30 cellular contexts compared by ENCODE assay signal in genomic region chr3:94089126-94089525, GRCh38.
"Had no signal": no experiment of that assay in that cellular context is flagged by ENCODE, and none has a peak within 500 bp of the region (broad histone marks: within the 10 kb centered on the region; RNA-seq: fewer than 3 reads in every experiment).

No MANE protein-coding gene starts in this region.

- DNase-seq: activated CD4-positive, alpha-beta memory T cell treated with anti-CD3 and anti-CD28 coated beads for 36 hours; activated CD4-positive, alpha-beta T cell treated with anti-CD3 and anti-CD28 coated beads for 36 hours; activated CD4-positive, alpha-beta T cell treated with anti-CD3 and anti-CD28 coated beads, Interleukin-2, amount 10 ng/mL, durations not matched to agents 24 days and 14 days; activated CD4-positive, CD25-positive, alpha-beta regulatory T cell; activated CD4-positive, CD25-positive, alpha-beta regulatory T cell treated with anti-CD3 and anti-CD28 coated beads, Interleukin-2, amount 50 U/mL, for 72 hours; activated CD8-positive, alpha-beta memory T cell treated with anti-CD3 and anti-CD28 coated beads, Interleukin-2, amount 10 ng/mL, durations not matched to agents 7 days and 5 days; activated CD8-positive, alpha-beta memory T cell treated with anti-CD3 and anti-CD28 coated beads, Interleukin-2, amount 50 U/mL, for 4 hours; activated CD8-positive, alpha-beta T cell treated with anti-CD3 and anti-CD28 coated beads, Interleukin-2, amount 10 ng/mL, durations not matched to agents 7 days and 5 days; activated effector memory CD4-positive, alpha-beta T cell treated with anti-CD3 and anti-CD28 coated beads, Interleukin-2, amount 50 U/mL, for 16 hours; activated naive CD4-positive, alpha-beta T cell treated with anti-CD3 and anti-CD28 coated beads for 36 hours; activated T-cell treated with anti-CD3 and anti-CD28 coated beads, Interleukin-2, amount 50 U/mL, for 1 hour; activated T-cell treated with anti-CD3 and anti-CD28 coated beads, Interleukin-2, amount 50 U/mL, for 48 hours; amniotic stem cell; anterior cingulate cortex; brain microvascular endothelial cell; dorsolateral prefrontal cortex; effector memory CD4-positive, alpha-beta T cell; endodermal cell; foreskin keratinocyte; gastrocnemius medialis; glutamatergic neuron; heart left ventricle; T-helper 2 cell had no signal

- H3K27ac Mint-ChIP-seq: activated CD4-positive, alpha-beta memory T cell treated with anti-CD3 and anti-CD28 coated beads for 36 hours; activated CD4-positive, alpha-beta T cell treated with anti-CD3 and anti-CD28 coated beads for 36 hours; activated CD4-positive, alpha-beta T cell treated with anti-CD3 and anti-CD28 coated beads, Interleukin-2, amount 10 ng/mL, durations not matched to agents 24 days and 14 days; activated CD8-positive, alpha-beta memory T cell treated with anti-CD3 and anti-CD28 coated beads, Interleukin-2, amount 10 ng/mL, durations not matched to agents 7 days and 5 days; activated CD8-positive, alpha-beta T cell treated with anti-CD3 and anti-CD28 coated beads, Interleukin-2, amount 10 ng/mL, durations not matched to agents 7 days and 5 days; activated naive CD4-positive, alpha-beta T cell treated with anti-CD3 and anti-CD28 coated beads for 36 hours; activated naive CD4-positive, alpha-beta T cell treated with anti-CD3 and anti-CD28 coated beads, Interleukin-2, amount 50 U/mL, for 24 hours; activated T-helper 1 cell treated with anti-CD3 and anti-CD28 coated beads, Interleukin-12 subunit alpha, Interleukin-12 subunit beta, Interleukin-2, Interleukin-4 antibody, amounts not matched to agents 30 ng/mL and 10 ng/mL and 1 ng/mL, durations not matched to agents 14 hours and 24 hours and 36 hours; activated T-helper 2 cell treated with anti-CD3 and anti-CD28 coated beads, Interferon-gamma antibody, Interleukin-2, Interleukin-4, amounts not matched to agents 10 μg/mL and 5 μg/mL and 100 μg/mL, durations not matched to agents 14 hours and 24 hours and 36 hours; dendritic cell treated with granulocyte-macrophage colony-stimulating factor and Interleukin-4, amounts not matched to agents 40 ng/mL and 50 ng/mL, for 4 days; endodermal cell had no signal

- H3K9me3 Mint-ChIP-seq: activated CD4-positive, alpha-beta memory T cell treated with anti-CD3 and anti-CD28 coated beads for 36 hours; activated CD4-positive, alpha-beta T cell treated with anti-CD3 and anti-CD28 coated beads, Interleukin-2, amount 10 ng/mL, durations not matched to agents 24 days and 14 days; activated naive CD4-positive, alpha-beta T cell treated with anti-CD3 and anti-CD28 coated beads for 36 hours; activated naive CD4-positive, alpha-beta T cell treated with anti-CD3 and anti-CD28 coated beads, Interleukin-2, amount 50 U/mL, for 24 hours; activated T-helper 1 cell treated with anti-CD3 and anti-CD28 coated beads, Interleukin-12 subunit alpha, Interleukin-12 subunit beta, Interleukin-2, Interleukin-4 antibody, amounts not matched to agents 30 ng/mL and 10 ng/mL and 1 ng/mL, durations not matched to agents 14 hours and 24 hours and 36 hours; activated T-helper 2 cell treated with anti-CD3 and anti-CD28 coated beads, Interferon-gamma antibody, Interleukin-2, Interleukin-4, amounts not matched to agents 10 μg/mL and 5 μg/mL and 100 μg/mL, durations not matched to agents 14 hours and 24 hours and 36 hours; central memory CD8-positive, alpha-beta T cell; dendritic cell treated with granulocyte-macrophage colony-stimulating factor and Interleukin-4, amounts not matched to agents 40 ng/mL and 50 ng/mL, for 4 days; endodermal cell had no signal

- H3K4me3 ChIP-seq: coronary artery, dorsolateral prefrontal cortex, gastrocnemius medialis, heart left ventricle had no signal

- ATAC-seq: activated CD4-positive, alpha-beta T cell treated with anti-CD3 and anti-CD28 coated beads for 36 hours; activated CD8-positive, alpha-beta memory T cell treated with anti-CD3 and anti-CD28 coated beads, Interleukin-2, amount 10 ng/mL, durations not matched to agents 7 days and 5 days; activated CD8-positive, alpha-beta T cell treated with anti-CD3 and anti-CD28 coated beads, Interleukin-2, amount 10 ng/mL, durations not matched to agents 7 days and 5 days; esophagus mucosa; foreskin keratinocyte; gastrocnemius medialis; heart left ventricle had no signal

- H3K4me1 Mint-ChIP-seq: activated CD4-positive, alpha-beta T cell treated with anti-CD3 and anti-CD28 coated beads for 36 hours; activated CD4-positive, alpha-beta T cell treated with anti-CD3 and anti-CD28 coated beads, Interleukin-2, amount 10 ng/mL, durations not matched to agents 24 days and 14 days had no signal

- H3K4me3 Mint-ChIP-seq: activated CD4-positive, alpha-beta memory T cell treated with anti-CD3 and anti-CD28 coated beads for 36 hours; activated CD4-positive, alpha-beta T cell treated with anti-CD3 and anti-CD28 coated beads for 36 hours; activated CD4-positive, alpha-beta T cell treated with anti-CD3 and anti-CD28 coated beads, Interleukin-2, amount 10 ng/mL, durations not matched to agents 24 days and 14 days; activated CD8-positive, alpha-beta memory T cell treated with anti-CD3 and anti-CD28 coated beads, Interleukin-2, amount 10 ng/mL, durations not matched to agents 7 days and 5 days; activated CD8-positive, alpha-beta T cell treated with anti-CD3 and anti-CD28 coated beads, Interleukin-2, amount 10 ng/mL, durations not matched to agents 7 days and 5 days; activated naive CD4-positive, alpha-beta T cell treated with anti-CD3 and anti-CD28 coated beads for 36 hours; activated naive CD4-positive, alpha-beta T cell treated with anti-CD3 and anti-CD28 coated beads, Interleukin-2, amount 50 U/mL, for 24 hours; activated T-helper 1 cell treated with anti-CD3 and anti-CD28 coated beads, Interleukin-12 subunit alpha, Interleukin-12 subunit beta, Interleukin-2, Interleukin-4 antibody, amounts not matched to agents 30 ng/mL and 10 ng/mL and 1 ng/mL, durations not matched to agents 14 hours and 24 hours and 36 hours; central memory CD8-positive, alpha-beta T cell; dendritic cell treated with granulocyte-macrophage colony-stimulating factor and Interleukin-4, amounts not matched to agents 40 ng/mL and 50 ng/mL, for 4 days; endodermal cell had no signal

- H3K27me3 Mint-ChIP-seq: activated CD4-positive, alpha-beta memory T cell treated with anti-CD3 and anti-CD28 coated beads for 36 hours; activated CD4-positive, alpha-beta T cell treated with anti-CD3 and anti-CD28 coated beads for 36 hours; activated CD4-positive, alpha-beta T cell treated with anti-CD3 and anti-CD28 coated beads, Interleukin-2, amount 10 ng/mL, durations not matched to agents 24 days and 14 days; activated CD8-positive, alpha-beta memory T cell treated with anti-CD3 and anti-CD28 coated beads, Interleukin-2, amount 10 ng/mL, durations not matched to agents 7 days and 5 days; activated naive CD4-positive, alpha-beta T cell treated with anti-CD3 and anti-CD28 coated beads, Interleukin-2, amount 50 U/mL, for 24 hours; central memory CD8-positive, alpha-beta T cell; dendritic cell treated with granulocyte-macrophage colony-stimulating factor and Interleukin-4, amounts not matched to agents 40 ng/mL and 50 ng/mL, for 4 days had no signal
